ENCODE assay signal across 20 cellular contexts in the genomic region with DNA sequence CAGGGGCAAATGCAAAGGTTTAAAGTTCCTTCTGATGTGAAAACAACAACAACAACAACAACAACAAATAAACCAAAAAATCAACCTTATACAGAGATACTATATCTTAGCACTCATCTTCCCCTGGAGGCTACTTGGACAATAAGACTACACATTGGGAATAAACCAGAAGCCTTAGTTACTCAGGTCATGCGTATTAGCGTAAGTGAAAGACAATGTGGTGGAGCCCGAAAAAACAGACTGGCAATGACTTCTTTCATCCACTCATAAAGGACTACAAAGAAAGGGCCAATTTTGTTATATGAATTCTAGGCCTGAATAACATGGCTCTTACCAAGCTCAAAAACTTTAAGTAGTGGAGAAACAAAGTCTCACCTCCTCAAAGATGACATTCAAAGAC.
"Had no signal": no experiment of that assay in that cellular context is flagged by ENCODE, and none has a peak within 500 bp of the region (broad histone marks: within the 10 kb centered on the region; RNA-seq: fewer than 3 reads in every experiment).

No MANE protein-coding gene starts in this region.

- H3K9me3 Mint-ChIP-seq: mesothelial cell of epicardium; naive B cell; natural killer cell; nephron progenitor cell; neural progenitor cell; stimulated activated naive CD8-positive, alpha-beta T cell treated with anti-CD3 and anti-CD28 coated beads, Interleukin-15, Interleukin-2, amounts not matched to agents 100 ng/mL and 50 ng/mL, for 24 hours had no signal

- ATAC-seq: natural killer cell, sciatic nerve, upper lobe of right lung had no signal

- H3K4me1 Mint-ChIP-seq: mesothelial cell of epicardium, natural killer cell, nephron progenitor cell, neural progenitor cell had no signal

- H3K4me3 Mint-ChIP-seq: mesothelial cell of epicardium; naive B cell; natural killer cell; nephron progenitor cell; neural progenitor cell; stimulated activated naive CD8-positive, alpha-beta T cell treated with anti-CD3 and anti-CD28 coated beads, Interleukin-15, Interleukin-2, amounts not matched to agents 100 ng/mL and 50 ng/mL, for 24 hours had no signal

- DNase-seq: islet precursor cell; left ventricle myocardium inferior; mesendoderm; naive B cell; natural killer cell; nephron progenitor cell; occipital lobe; stimulated activated CD4-positive, alpha-beta T cell treated with anti-CD3 and anti-CD28 coated beads, Interleukin-12 subunit alpha, Interleukin-12 subunit beta, amount 100 ng/mL, for 4 hours; stimulated activated CD4-positive, alpha-beta T cell treated with anti-CD3 and anti-CD28 coated beads, Interleukin-15, amount 100 ng/mL, for 24 hours; stimulated activated CD4-positive, alpha-beta T cell treated with anti-CD3 and anti-CD28 coated beads, Interleukin-2, amount 100 ng/mL, for 24 hours; stimulated activated CD4-positive, alpha-beta T cell treated with anti-CD3 and anti-CD28 coated beads, Interleukin-4, amount 100 ng/mL, for 1 hour; stimulated activated naive CD4-positive, alpha-beta T cell; tibial artery; trophoblast cell; upper lobe of right lung; uterus had no signal

- H3K36me3 Mint-ChIP-seq: naive B cell had no signal

- H3K27ac Mint-ChIP-seq: mesothelial cell of epicardium; naive B cell; natural killer cell; nephron progenitor cell; neural progenitor cell; stimulated activated naive CD8-positive, alpha-beta T cell treated with anti-CD3 and anti-CD28 coated beads, Interleukin-15, Interleukin-2, amounts not matched to agents 100 ng/mL and 50 ng/mL, for 24 hours had no signal

- H3K27me3 Mint-ChIP-seq: naive B cell; stimulated activated naive CD8-positive, alpha-beta T cell treated with anti-CD3 and anti-CD28 coated beads, Interleukin-15, Interleukin-2, amounts not matched to agents 100 ng/mL and 50 ng/mL, for 24 hours had no signal
